ENCODE assay signal across 19 cellular contexts in the genomic region with DNA sequence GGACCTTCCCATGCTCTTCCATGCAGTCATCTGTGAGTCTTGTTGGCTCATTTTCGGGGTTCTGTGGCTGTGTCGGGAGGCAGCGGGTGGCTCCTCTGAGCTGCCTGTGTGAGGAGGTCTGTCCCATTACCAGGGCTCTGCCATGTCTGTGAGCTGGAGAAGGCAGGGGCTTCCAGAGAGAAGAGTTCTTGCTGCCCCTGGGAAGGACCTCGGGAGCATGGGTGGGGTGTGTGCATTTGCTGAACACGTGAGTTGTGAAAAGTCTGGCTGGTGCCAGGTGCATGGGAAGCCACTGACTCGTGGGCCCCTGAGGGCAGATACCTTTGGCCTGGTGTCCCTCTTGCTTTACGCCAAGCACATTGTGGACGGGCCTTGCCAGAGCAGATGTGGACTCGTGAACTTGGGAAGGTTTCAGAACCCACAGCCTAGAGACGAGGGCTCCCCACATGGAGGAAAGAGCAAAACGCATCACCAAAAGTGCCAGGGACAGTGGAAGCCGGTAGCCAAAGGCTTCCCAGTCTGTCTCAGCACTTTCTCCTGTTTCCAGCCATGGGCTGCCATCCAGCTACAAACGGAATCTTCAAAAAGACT.
DNase-seq lines count a peak whose midpoint lies in the region; ATAC-seq and TF ChIP-seq lines count a peak whose summit lies in the region.
"Had no signal": no experiment of that assay in that cellular context is flagged by ENCODE, and none has a peak within 500 bp of the region (broad histone marks: within the 10 kb centered on the region; RNA-seq: fewer than 3 reads in every experiment).

No MANE protein-coding gene starts in this region.

- peaks cover 17% of the 10 kb centered on the region for H3K79me2 ChIP-seq in mesendoderm (ENCODE audit: control insufficient read depth, insufficient read depth, low read length)

- peaks cover 58% of the 10 kb centered on the region for H3K4me1 Mint-ChIP-seq in endodermal cell
- H3K4me1 Mint-ChIP-seq: B cell had no signal

- H3K27ac Mint-ChIP-seq in endodermal cell, result peak overlapping the region; percentile 33
- H3K27ac Mint-ChIP-seq: B cell; CD8-positive, alpha-beta T cell; HFFc6 had no signal

- H3K36me3 Mint-ChIP-seq in endodermal cell (ENCODE audit: low read depth), result no peaks in the 10 kb centered on the region
- H3K36me3 Mint-ChIP-seq: CD8-positive, alpha-beta T cell had no signal

- 95% methylated on average over 11 to 13 of the region's 13 CpGs for WGBS in endodermal cell (ENCODE audit: insufficient coverage in 1 of 2, insufficient read length in 1 of 2), 2 experiments
- no CpG with 5 or more reads among the region's 13 CpGs for WGBS in mesendoderm (ENCODE audit: extremely low coverage, insufficient coverage, low lambda C conversion rate)
- whole genome bisulfite sequencing in body of pancreas, 2 donors, result 56 to 63% methylated on average over 11 to 13 of the region's 13 CpGs

- H4K8ac ChIP-seq in mesendoderm (ENCODE audit: low read depth, low read length), result no peak overlapping the region

- H3K9ac ChIP-seq in endodermal cell (ENCODE audit: extremely low read depth, low read length, poor library complexity, severe bottlenecking), result no peak overlapping the region
- no peak overlapping the region for H3K9ac ChIP-seq in mesendoderm (ENCODE audit: low read length)
- H3K9ac ChIP-seq: BLaER1 treated with 17β-estradiol and CSF1 and Interleukin-3, amounts not matched to agents 10 nM and 100 nM had no signal

- H2AK5ac ChIP-seq in mesendoderm (ENCODE audit: low read length), result peak overlapping the region; percentile 73

- no peak overlapping the region for H2BK5ac ChIP-seq in mesendoderm (ENCODE audit: low read length)

- H3K4me3 Mint-ChIP-seq in endodermal cell, result no peak overlapping the region
- H3K4me3 Mint-ChIP-seq: B cell; CD8-positive, alpha-beta T cell; HFFc6 had no signal

- H2BK15ac ChIP-seq in mesendoderm (replicated peaks; ENCODE audit: low read depth), result no peak overlapping the region

- H3K36me3 ChIP-seq in right atrium auricular region (no peaks in the 10 kb centered on the region), endodermal cell (ENCODE audit: control insufficient read depth, insufficient read depth, low read length) (no peaks in the 10 kb centered on the region), mesendoderm (ENCODE audit: control insufficient read depth, insufficient read depth, low read length) (no peaks in the 10 kb centered on the region), body of pancreas (replicated peaks in 1 of 2; ENCODE audit: insufficient read depth in 1 of 2, low read depth in 2 of 2) (no peaks in the 10 kb centered on the region)
- H3K36me3 ChIP-seq: BLaER1 treated with 17β-estradiol and CSF1 and Interleukin-3, amounts not matched to agents 10 nM and 100 nM had no signal

- H3K27me3 ChIP-seq in right atrium auricular region, result no peaks in the 10 kb centered on the region
- no peaks in the 10 kb centered on the region for H3K27me3 ChIP-seq in endodermal cell (ENCODE audit: control insufficient read depth, insufficient read depth, low read length, poor library complexity, severe bottlenecking)
- no peaks in the 10 kb centered on the region for H3K27me3 ChIP-seq in mesendoderm (ENCODE audit: insufficient read depth, low read length, poor library complexity)
- H3K27me3 ChIP-seq in body of pancreas, result no peaks in the 10 kb centered on the region
- H3K27me3 ChIP-seq: BLaER1 treated with 17β-estradiol and CSF1 and Interleukin-3, amounts not matched to agents 10 nM and 100 nM had no signal

- H3K23ac ChIP-seq in mesendoderm (ENCODE audit: low read length), result peak overlapping the region; percentile 24

- no peak for TF ChIP-seq CTCF in right atrium auricular region (IDR thresholded peaks at IDR 0.05)
- no peak for TF ChIP-seq CTCF in endodermal cell (conservative IDR thresholded peaks at IDR 0.05)
- TF ChIP-seq CTCF in body of pancreas (IDR thresholded peaks at IDR 0.05), result no peak

- H3K4me2 ChIP-seq in mesendoderm (ENCODE audit: low read length), result no peak overlapping the region
- H3K4me2 ChIP-seq: BLaER1 treated with 17β-estradiol and CSF1 and Interleukin-3, amounts not matched to agents 10 nM and 100 nM had no signal

- H3K27me3 Mint-ChIP-seq in endodermal cell (ENCODE audit: insufficient read depth), result no peaks in the 10 kb centered on the region
- H3K27me3 Mint-ChIP-seq: B cell had no signal

- no peak overlapping the region for H3K18ac ChIP-seq in mesendoderm (ENCODE audit: low read length)

- no peak for TF ChIP-seq POLR2A in body of pancreas (IDR thresholded peaks at IDR 0.05)

- no peak overlapping the region for H3K4me3 ChIP-seq in right atrium auricular region
- H3K4me3 ChIP-seq in endodermal cell (ENCODE audit: low read length), result no peak overlapping the region
- H3K4me3 ChIP-seq in mesendoderm (ENCODE audit: low read length), result no peak overlapping the region
- no peak overlapping the region for H3K4me3 ChIP-seq in body of pancreas
- H3K4me3 ChIP-seq: BLaER1 treated with 17β-estradiol and CSF1 and Interleukin-3, amounts not matched to agents 10 nM and 100 nM had no signal

- ATAC-seq in Right ventricle myocardium superior (ENCODE audit: poor library complexity), result no peak
- no peak for ATAC-seq in GM18868 (IDR thresholded peaks at IDR 0.05; ENCODE audit: unreplicated experiment)
- no peak for ATAC-seq in body of pancreas
- ATAC-seq: CD8-positive, alpha-beta T cell; HCT116 had no signal

- DNase-seq in Right ventricle myocardium superior, result peak; percentile 27
- DNase-seq in right atrium auricular region (ENCODE audit: low spot score), result no peak
- DNase-seq in endodermal cell, result no peak
- DNase-seq in mesendoderm, result no peak
- DNase-seq in dedifferentiated amniotic fluid mesenchymal stem cell (ENCODE audit: extremely low spot score), result no peak
- DNase-seq in body of pancreas, result no peak
- DNase-seq: 8988T; Calu3; CD8-positive, alpha-beta T cell; DMS79 treated with DMSO at 0.1 percent for 48 hours; GF-D8; GOT3; H7; HFFc6 had no signal

- H4K5ac ChIP-seq in mesendoderm (ENCODE audit: low read length), result no peak overlapping the region

- H3K4ac ChIP-seq in mesendoderm (ENCODE audit: low read depth, low read length), result no peak overlapping the region

- H3K9me3 ChIP-seq in right atrium auricular region, result no peaks in the 10 kb centered on the region
- no peaks in the 10 kb centered on the region for H3K9me3 ChIP-seq in endodermal cell (ENCODE audit: control insufficient read depth, low read length)
- H3K9me3 ChIP-seq in body of pancreas, result no peaks in the 10 kb centered on the region
- H3K9me3 ChIP-seq: BLaER1 treated with 17β-estradiol and CSF1 and Interleukin-3, amounts not matched to agents 10 nM and 100 nM had no signal

- peaks cover 20% of the 10 kb centered on the region for H3K79me1 ChIP-seq in mesendoderm (ENCODE audit: low read length)

- peak overlapping the region; percentile 42 for H3K56ac ChIP-seq in mesendoderm (ENCODE audit: low read length)

- intact Hi-C loops in Right ventricle myocardium superior (cut with DNase I), result no loop called here
- intact Hi-C loops in body of pancreas (cut with DNase I), result no loop called here

- H3K27ac ChIP-seq in right atrium auricular region (no peak overlapping the region), endodermal cell (ENCODE audit: low read depth, low read length) (no peak overlapping the region), mesendoderm (ENCODE audit: low read depth, low read length) (no peak overlapping the region), body of pancreas (no peak overlapping the region)
- H3K27ac ChIP-seq: BLaER1 treated with 17β-estradiol and CSF1 and Interleukin-3, amounts not matched to agents 10 nM and 100 nM; HL-60 had no signal

- H3K9me3 Mint-ChIP-seq in endodermal cell, result no peaks in the 10 kb centered on the region
- H3K9me3 Mint-ChIP-seq: CD8-positive, alpha-beta T cell had no signal

- no peak overlapping the region for H2BK120ac ChIP-seq in mesendoderm (ENCODE audit: low read depth, low read length)

- no peaks in the 10 kb centered on the region for H3K4me1 ChIP-seq in right atrium auricular region
- H3K4me1 ChIP-seq in endodermal cell (ENCODE audit: control insufficient read depth, insufficient read depth, low read length), result peaks cover 44% of the 10 kb centered on the region
- H3K4me1 ChIP-seq in mesendoderm (ENCODE audit: control insufficient read depth, low read depth, low read length), result peaks cover 17% of the 10 kb centered on the region
- no peaks in the 10 kb centered on the region for H3K4me1 ChIP-seq in body of pancreas
